8 cellular contexts compared by ENCODE assay signal in genomic region chr10:102644646-102645387, GRCh38. TPM values are rescaled to one million over a fixed set of nuclear protein-coding genes. Genes with fewer than 3 reads are reported as not detected.
DNase-seq lines count a peak whose midpoint lies in the region; TF ChIP-seq lines count a peak whose summit lies in the region.

No MANE protein-coding gene starts in this region.

- peaks cover 46% of the 10 kb centered on the region for H3K4me1 Mint-ChIP-seq in activated naive CD4-positive, alpha-beta T cell treated with anti-CD3 and anti-CD28 coated beads, Interleukin-2, amount 10 ng/mL, durations not matched to agents 7 days and 5 days

- H3K9me3 ChIP-seq in thymus (ENCODE audit: control insufficient read depth): no peaks in the 10 kb centered on the region

- peaks cover 10% of the 10 kb centered on the region for H3K36me3 Mint-ChIP-seq in activated naive CD4-positive, alpha-beta T cell treated with anti-CD3 and anti-CD28 coated beads, Interleukin-2, amount 10 ng/mL, durations not matched to agents 7 days and 5 days

- H3K4me1 ChIP-seq in thymus (ENCODE audit: control insufficient read depth, insufficient read depth, low read length): peaks cover 30% of the 10 kb centered on the region

- peak; percentile 70 for TF ChIP-seq POLR2A in Raji (IDR thresholded peaks at IDR 0.05; ENCODE audit: insufficient read depth, low read depth, low read length)

- H3K27ac Mint-ChIP-seq in activated naive CD4-positive, alpha-beta T cell treated with anti-CD3 and anti-CD28 coated beads, Interleukin-2, amount 10 ng/mL, durations not matched to agents 7 days and 5 days: peak overlapping the region; percentile 96

- H3K36me3 ChIP-seq in thymus (ENCODE audit: control insufficient read depth, insufficient read depth): peaks cover 5% of the 10 kb centered on the region

- CTCF ChIA-PET in activated naive CD4-positive, alpha-beta T cell treated with anti-CD3 and anti-CD28 coated beads, Interleukin-2, amount 10 ng/mL, durations not matched to agents 7 days and 5 days (lab: Charles Lee): interaction anchor here (1.1 to 4.1 kb wide), 9 partner anchors 9 to 69 kb away, joined by 3 to 17 read pairs (median 5); partner anchors contain the start of genes ARL3 and SFXN2

- H3K27ac ChIP-seq in thymus (ENCODE audit: low read depth): peak overlapping the region; percentile 98

- DNase-seq in Daoy (ENCODE audit: low read depth) (peak; percentile 84), LHCN-M2 (ENCODE audit: low read depth) (peak; percentile 64), globus pallidus (ENCODE audit: low spot score) (peak; percentile 79), occipital lobe (lab: John Stamatoyannopoulos, UW) (peak; percentile 80), cerebellar nuclear complex (lab: John Stamatoyannopoulos, UW) (no peak)
- DNase-seq in activated naive CD4-positive, alpha-beta T cell treated with anti-CD3 and anti-CD28 coated beads, Interleukin-2, amount 10 ng/mL, durations not matched to agents 7 days and 5 days: peak; percentile 84

- under 1% methylated on average over 62 of the region's 62 CpGs for WGBS in thymus

- no peaks in the 10 kb centered on the region for H3K9me3 Mint-ChIP-seq in activated naive CD4-positive, alpha-beta T cell treated with anti-CD3 and anti-CD28 coated beads, Interleukin-2, amount 10 ng/mL, durations not matched to agents 7 days and 5 days

- no peaks in the 10 kb centered on the region for H3K27me3 ChIP-seq in thymus (ENCODE audit: control insufficient read depth, insufficient read depth)

- H3K4me3 ChIP-seq in thymus (ENCODE audit: low read length): peak overlapping the region; percentile 87

- H3K27me3 Mint-ChIP-seq in activated naive CD4-positive, alpha-beta T cell treated with anti-CD3 and anti-CD28 coated beads, Interleukin-2, amount 10 ng/mL, durations not matched to agents 7 days and 5 days: peaks cover 4% of the 10 kb centered on the region

- peak overlapping the region; percentile 92 for H3K4me3 Mint-ChIP-seq in activated naive CD4-positive, alpha-beta T cell treated with anti-CD3 and anti-CD28 coated beads, Interleukin-2, amount 10 ng/mL, durations not matched to agents 7 days and 5 days

RNA-seq across cellular contexts. Expression of gene TRIM8, which starts 0.5 kb away (rescaled TPM):
- total RNA-seq in Daoy (2014; rRNA removed; shearing (Covaris generic)): 39.8 and 54.1 TPM in 2 replicates
- 135 and 136 TPM in 2 replicates for total RNA-seq in LHCN-M2 (2014; rRNA removed)
- 155 TPM for polyA plus RNA-seq in LHCN-M2 (2012)
- total RNA-seq in occipital lobe: 23.4 TPM
- polyA plus RNA-seq in thymus: 65.5 TPM

Comparison
In these comparisons a context has a peak if more than half of its experiments do, and no peak if none do; other contexts are left out.
1. DNase-seq: peak in Daoy (single experiment), LHCN-M2 (single experiment), activated naive CD4-positive, alpha-beta T cell treated with anti-CD3 and anti-CD28 coated beads, Interleukin-2, amount 10 ng/mL, durations not matched to agents 7 days and 5 days (single experiment), globus pallidus (single experiment) and occipital lobe (single experiment); none in cerebellar nuclear complex (0 of 2).